In the genomic region with DNA sequence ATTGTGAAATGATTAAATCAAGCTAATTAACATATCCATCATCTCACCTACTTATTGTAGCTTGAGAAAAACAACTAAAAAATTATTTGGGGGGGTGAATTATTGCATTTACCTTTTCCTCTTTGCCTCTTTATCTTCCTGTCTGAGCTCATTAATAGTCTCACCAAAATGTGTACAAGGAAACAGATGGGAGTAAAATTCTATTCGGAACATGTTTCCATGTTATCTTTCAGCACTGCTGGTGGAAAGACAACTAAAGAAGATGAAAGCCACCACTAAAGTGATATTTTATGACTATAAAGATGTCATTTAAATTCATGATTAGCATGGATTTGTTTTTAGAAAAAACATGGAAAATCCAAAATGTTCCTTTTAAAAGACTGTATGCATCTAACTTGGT, we compare ENCODE assay signal across 3 cellular contexts.
"Had no signal": no experiment of that assay in that cellular context is flagged by ENCODE, and none has a peak within 500 bp of the region (broad histone marks: within the 10 kb centered on the region; RNA-seq: fewer than 3 reads in every experiment).

No MANE protein-coding gene starts in this region.

- ATAC-seq: GM12878 had no signal

- DNase-seq: GDM1, GF-D8 had no signal
